9 cellular contexts compared by ENCODE assay signal in genomic region chrX:153974003-153974725, GRCh38. TPM values are rescaled to one million over a fixed set of nuclear protein-coding genes. Genes with fewer than 3 reads are reported as not detected.
DNase-seq lines count a peak whose midpoint lies in the region; ATAC-seq, FAIRE-seq and TF ChIP-seq lines count a peak whose summit lies in the region.
"Had no signal": no experiment of that assay in that cellular context is flagged by ENCODE, and none has a peak within 500 bp of the region (broad histone marks: within the 10 kb centered on the region; RNA-seq: fewer than 3 reads in every experiment).

No MANE protein-coding gene starts in this region.

- no TSS peak for BruUV-seq in GM12878 (replicated peaks; lab: Mats Ljungman, UMichigan)

- no peak for TF ChIP-seq EP300 in GM12878 (IDR thresholded peaks at IDR 0.05; ENCODE audit: borderline replicate concordance in 1 of 2, control insufficient read depth in 1 of 2, low read depth in 2 of 2, low read length in 2 of 2)

- CTCF ChIA-PET in GM12878 (lab: Yijun Ruan, JAX): interaction anchor here (0.6 to 1.5 kb wide), 3 partner anchors 29 to 78 kb away, joined by 3 read pairs; no protein-coding TSS in a partner anchor

- RAD21 ChIA-PET in GM12878 (lab: Charles Lee; ENCODE audit: unreplicated experiment): interaction anchor here (0.6 to 2.2 kb wide), 6 partner anchors 30 to 202 kb away, joined by 3 to 11 read pairs (median 5); no protein-coding TSS in a partner anchor

- peak overlapping the region; percentile 15; the same call in 1 of the 2 replicates for H2AFZ ChIP-seq in GM12878 (ENCODE audit: control insufficient read depth, low read depth, low read length)

- DNase-seq in stimulated activated CD4-positive, alpha-beta T cell treated with anti-CD3 and anti-CD28 coated beads, Interleukin-15, amount 100 ng/mL, for 24 hours: peak; percentile 23
- DNase-seq in stimulated activated CD4-positive, alpha-beta T cell treated with anti-CD3 and anti-CD28 coated beads, Interleukin-4, amount 100 ng/mL, for 1 hour: no peak
- no peak for DNase-seq in GM12878 (ENCODE audit: low read depth, low spot score)
- no peak for DNase-seq in DMS153 treated with DMSO at 0.1 percent for 48 hours (lab: John Stamatoyannopoulos, UW; ENCODE audit: unreplicated experiment)
- no peak for DNase-seq in DMS53 treated with DMSO at 0.1 percent for 48 hours (lab: John Stamatoyannopoulos, UW; ENCODE audit: unreplicated experiment)
- DNase-seq in iPS-NIHi7 (ENCODE audit: extremely low spot score): no peak

- H3K4me3 ChIP-seq in GM12878 (peak overlapping the region; percentile 74; the same call in 1 of the 2 replicates), mucosa of stomach (ENCODE audit: low read length) (no peak overlapping the region)

- FAIRE-seq in GM12878 (lab: Jason Lieb, UNC): no peak
- FAIRE-seq: bronchial epithelial cell had no signal

- H3K4me1 ChIP-seq in GM12878 (ENCODE audit: control insufficient read depth, insufficient read depth, low read length): peaks cover 10% of the 10 kb centered on the region
- peaks cover 22% of the 10 kb centered on the region for H3K4me1 ChIP-seq in mucosa of stomach (ENCODE audit: control insufficient read depth, insufficient read depth, low read length)

- H3K4me2 ChIP-seq in GM12878 (ENCODE audit: control insufficient read depth, insufficient read depth): peak overlapping the region; percentile 89

- H3K9ac ChIP-seq in GM12878 (ENCODE audit: control insufficient read depth, insufficient read depth, low read length) (peak overlapping the region; percentile 96), mucosa of stomach (ENCODE audit: low read length) (peak overlapping the region; percentile 76)

- ATAC-seq in GM12878: no peak
- no peak for ATAC-seq in GM18517 (IDR thresholded peaks at IDR 0.05; ENCODE audit: unreplicated experiment)

- whole genome bisulfite sequencing in GM12878 (ENCODE audit: insufficient coverage, insufficient replicate concordance, low lambda C conversion rate, missing lambda C conversion rate): 82% methylated on average over 14 of the region's 14 CpGs

- in situ Hi-C loops in GM12878 (cut with MboI): no loop called here

- H3K9me3 ChIP-seq in GM12878 (replicated peaks; ENCODE audit: control insufficient read depth, insufficient read depth, low read length): no peaks in the 10 kb centered on the region
- H3K9me3 ChIP-seq in mucosa of stomach (ENCODE audit: control insufficient read depth, low read length): no peaks in the 10 kb centered on the region

- no peak for TF ChIP-seq RAD21 in GM12878 (IDR thresholded peaks at IDR 0.05; ENCODE audit: insufficient read depth, low read depth, low read length)

- no peak for TF ChIP-seq CTCF in GM12878 (IDR thresholded peaks at IDR 0.05 in 2 of 3, conservative IDR thresholded peaks at IDR 0.05 in 1 of 3; ENCODE audit: control insufficient read depth in 2 of 3, extremely low read depth in 1 of 3, insufficient read depth in 1 of 3, low read depth in 3 of 3, low read length in 3 of 3)

- TF ChIP-seq POLR2A in GM12878 (IDR thresholded peaks at IDR 0.05; ENCODE audit: low read depth, low read length): no peak

- POLR2A ChIA-PET in GM12878 (lab: Charles Lee): interaction anchor here (0.7 to 2.7 kb wide), 7 partner anchors 11 to 67 kb away, joined by 3 to 11 read pairs (median 4); no protein-coding TSS in a partner anchor

- no peaks in the 10 kb centered on the region; a peak in 1 of 4 replicates for H3K36me3 ChIP-seq in GM12878 (ENCODE audit: control insufficient read depth in 2 of 2, insufficient read depth in 2 of 2, low read length in 1 of 2)
- no peaks in the 10 kb centered on the region for H3K36me3 ChIP-seq in mucosa of stomach (ENCODE audit: control insufficient read depth, insufficient read depth, low read length)

- H3K27me3 ChIP-seq in GM12878 (replicated peaks in 1 of 2; ENCODE audit: control insufficient read depth in 2 of 2, insufficient read depth in 2 of 2, low read length in 1 of 2): no peaks in the 10 kb centered on the region
- H3K27me3 ChIP-seq in mucosa of stomach (ENCODE audit: control insufficient read depth, insufficient read depth, low read length): no peaks in the 10 kb centered on the region

- peak overlapping the region; percentile 99 for H3K27ac ChIP-seq in GM12878 (ENCODE audit: control insufficient read depth, insufficient read depth)

- SMC1A ChIA-PET in GM12878 (lab: Charles Lee; ENCODE audit: uncharacterized antibody, unreplicated experiment): interaction anchor here (0.7 to 1.9 kb wide), 3 partner anchors 29 to 98 kb away, joined by 3 to 5 read pairs (median 5); no protein-coding TSS in a partner anchor

- intact Hi-C loops in GM12878 (cut with micrococcal nuclease; ENCODE audit: unreplicated experiment): loop anchor here (5.0 kb wide), 1 partner anchor 123 kb away; the partner anchor contains the start of gene MECP2

- H3K79me2 ChIP-seq in GM12878 (ENCODE audit: control insufficient read depth, insufficient read depth, low read length): peaks cover 36% of the 10 kb centered on the region

- H4K20me1 ChIP-seq in GM12878 (ENCODE audit: control insufficient read depth, insufficient read depth): no peaks in the 10 kb centered on the region

RNA-seq across cellular contexts. Expression of gene TMEM187, which starts 1.6 kb away (rescaled TPM):
- total RNA-seq in GM12878 (2013; cell fraction: nucleolus; rRNA removed): 2.9 and 4.2 TPM in 2 replicates
- total RNA-seq in GM12878 (2014; rRNA removed) (5.0 and 8.5 TPM in 2 replicates), GM12878 (2014; rRNA removed; fragmentation: Illumina TruSeq; extraction: Trizol) (1.6 and 1.7 TPM in 2 replicates), GM12878 (2021) (6.1 and 6.3 TPM in 2 replicates)
- polyA plus RNA-seq in GM12878 (2011; ENCODE audit: low read depth): 1.3 TPM
- polyA plus RNA-seq in GM12878 (2011; rRNA removed) (3.0 and 4.2 TPM in 2 replicates), GM12878 (2014; fragmentation: Illumina TruSeq; extraction: Trizol) (0.36 and 0.88 TPM in 2 replicates), GM12878 (2014; fragmentation: Nextera tagmentation; extraction: Ambion mirVana) (under 1 TPM; 0.45 to 0.99 TPM), GM12878 (2014; rRNA removed) (5.6 and 7.0 TPM in 2 replicates), GM12878 (2016; fragmentation: Nextera tagmentation; extraction: Ambion mirVana) (1 to 10 TPM; 4.0 to 4.8 TPM)
- 9.1 and 11.2 TPM in 2 replicates for polyA plus RNA-seq in GM12878 (2011; cell fraction: cytosol; rRNA removed)
- 4.7 and 5.0 TPM in 2 replicates for polyA plus RNA-seq in GM12878 (2011; cell fraction: nucleus; rRNA removed)
- 5.0 and 5.4 TPM in 2 replicates for polyA plus RNA-seq in GM12878 (2012)
- 3.2 and 6.9 TPM in 2 replicates for polyA minus RNA-seq in GM12878 (2011; rRNA and poly(A)+ RNA removed)
- polyA minus RNA-seq in GM12878 (2011; cell fraction: cytosol; rRNA and poly(A)+ RNA removed): 0.94 and 2.7 TPM in 2 replicates
- polyA minus RNA-seq in GM12878 (2011; cell fraction: nucleus; rRNA and poly(A)+ RNA removed): 3.0 and 3.4 TPM in 2 replicates

RNA-seq across cellular contexts. Expression of gene HCFC1, which starts 2.5 kb away (rescaled TPM):
- total RNA-seq in GM12878 (2013; cell fraction: nucleolus; rRNA removed): 24.5 and 28.7 TPM in 2 replicates
- 18.8 and 25.5 TPM in 2 replicates for total RNA-seq in GM12878 (2014; rRNA removed)
- 8.8 and 10.6 TPM in 2 replicates for total RNA-seq in GM12878 (2014; rRNA removed; fragmentation: Illumina TruSeq; extraction: Trizol)
- 86.1 and 92.7 TPM in 2 replicates for total RNA-seq in GM12878 (2021)
- polyA plus RNA-seq in GM12878 (2011; ENCODE audit: low read depth): 14.7 TPM
- polyA plus RNA-seq in GM12878 (2011; rRNA removed): 2.3 and 4.1 TPM in 2 replicates
- 11.0 and 15.4 TPM in 2 replicates for polyA plus RNA-seq in GM12878 (2011; cell fraction: cytosol; rRNA removed)
- polyA plus RNA-seq in GM12878 (2011; cell fraction: nucleus; rRNA removed): 29.9 and 55.9 TPM in 2 replicates
- 25.7 and 35.7 TPM in 2 replicates for polyA plus RNA-seq in GM12878 (2012)
- 7.4 and 21.5 TPM in 2 replicates for polyA plus RNA-seq in GM12878 (2014; fragmentation: Illumina TruSeq; extraction: Trizol)
- polyA plus RNA-seq in GM12878 (2014; fragmentation: Nextera tagmentation; extraction: Ambion mirVana): 1 to 10 TPM; 3.9 to 7.6 TPM
- 32.0 and 45.1 TPM in 2 replicates for polyA plus RNA-seq in GM12878 (2014; rRNA removed)
- 10 to 100 TPM; 39.3 to 39.8 TPM for polyA plus RNA-seq in GM12878 (2016; fragmentation: Nextera tagmentation; extraction: Ambion mirVana)
- 4.8 and 11.2 TPM in 2 replicates for polyA minus RNA-seq in GM12878 (2011; rRNA and poly(A)+ RNA removed)
- polyA minus RNA-seq in GM12878 (2011; cell fraction: cytosol; rRNA and poly(A)+ RNA removed): 28.6 and 29.6 TPM in 2 replicates
- polyA minus RNA-seq in GM12878 (2011; cell fraction: nucleus; rRNA and poly(A)+ RNA removed): 9.9 and 19.6 TPM in 2 replicates

RNA-seq across cellular contexts. Expression of gene RENBP, which starts 29.7 kb away (rescaled TPM):
- total RNA-seq in GM12878 (2013; cell fraction: nucleolus; rRNA removed): 8.3 and 9.0 TPM in 2 replicates
- total RNA-seq in GM12878 (2014; rRNA removed) (2.1 and 2.2 TPM in 2 replicates), GM12878 (2014; rRNA removed; fragmentation: Illumina TruSeq; extraction: Trizol) (1.6 and 1.8 TPM in 2 replicates), GM12878 (2021) (4.9 and 6.8 TPM in 2 replicates)
- 3.9 TPM for polyA plus RNA-seq in GM12878 (2011; ENCODE audit: low read depth)
- polyA plus RNA-seq in GM12878 (2011; rRNA removed) (1.1 and 1.6 TPM in 2 replicates), GM12878 (2014; fragmentation: Illumina TruSeq; extraction: Trizol) (0.19 and 1.3 TPM in 2 replicates), GM12878 (2014; fragmentation: Nextera tagmentation; extraction: Ambion mirVana) (not detected), GM12878 (2014; rRNA removed) (4.0 and 4.5 TPM in 2 replicates), GM12878 (2016; fragmentation: Nextera tagmentation; extraction: Ambion mirVana) (under 1 TPM in 1 of 2 experiments, not detected in 1; 0.36 TPM)
- 2.1 and 2.3 TPM in 2 replicates for polyA plus RNA-seq in GM12878 (2011; cell fraction: cytosol; rRNA removed)
- polyA plus RNA-seq in GM12878 (2011; cell fraction: nucleus; rRNA removed): 4.1 and 6.0 TPM in 2 replicates
- polyA plus RNA-seq in GM12878 (2012): 7.1 and 8.3 TPM in 2 replicates
- polyA minus RNA-seq in GM12878 (2011; rRNA and poly(A)+ RNA removed): 0.44 and 2.3 TPM in 2 replicates
- polyA minus RNA-seq in GM12878 (2011; cell fraction: cytosol; rRNA and poly(A)+ RNA removed): 0.83 TPM in 1 of 2 replicates, not detected in the other
- polyA minus RNA-seq in GM12878 (2011; cell fraction: nucleus; rRNA and poly(A)+ RNA removed): 0.96 and 2.1 TPM in 2 replicates

RNA-seq across cellular contexts. Expression of gene NAA10, which starts 39.3 kb away (rescaled TPM):
- 17.5 and 20.3 TPM in 2 replicates for total RNA-seq in GM12878 (2013; cell fraction: nucleolus; rRNA removed)
- total RNA-seq in GM12878 (2014; rRNA removed) (82.6 and 100 TPM in 2 replicates), GM12878 (2014; rRNA removed; fragmentation: Illumina TruSeq; extraction: Trizol) (59.6 and 69.5 TPM in 2 replicates), GM12878 (2021) (113 and 123 TPM in 2 replicates)
- polyA plus RNA-seq in GM12878 (2011; ENCODE audit: low read depth): 40.6 TPM
- polyA plus RNA-seq in GM12878 (2011; rRNA removed) (25.4 and 45.1 TPM in 2 replicates), GM12878 (2014; fragmentation: Illumina TruSeq; extraction: Trizol) (88.7 and 97.7 TPM in 2 replicates), GM12878 (2014; fragmentation: Nextera tagmentation; extraction: Ambion mirVana) (10 to 100 TPM in 1 of 2 experiments, 1 to 10 TPM in 1; 7.9 to 26.6 TPM), GM12878 (2014; rRNA removed) (158 TPM in 2 replicates), GM12878 (2016; fragmentation: Nextera tagmentation; extraction: Ambion mirVana) (100 to 1,000 TPM; 209 to 212 TPM)
- 77.8 and 104 TPM in 2 replicates for polyA plus RNA-seq in GM12878 (2011; cell fraction: cytosol; rRNA removed)
- polyA plus RNA-seq in GM12878 (2011; cell fraction: nucleus; rRNA removed): 54.2 and 67.6 TPM in 2 replicates
- 64.3 and 68.0 TPM in 2 replicates for polyA plus RNA-seq in GM12878 (2012)
- polyA minus RNA-seq in GM12878 (2011; rRNA and poly(A)+ RNA removed): 31.8 and 50.4 TPM in 2 replicates
- 17.2 and 25.0 TPM in 2 replicates for polyA minus RNA-seq in GM12878 (2011; cell fraction: cytosol; rRNA and poly(A)+ RNA removed)
- polyA minus RNA-seq in GM12878 (2011; cell fraction: nucleus; rRNA and poly(A)+ RNA removed): 13.3 and 24.4 TPM in 2 replicates

RNA-seq across cellular contexts. Expression of gene IRAK1, which starts 45.5 kb away (rescaled TPM):
- 44.0 and 54.1 TPM in 2 replicates for total RNA-seq in GM12878 (2013; cell fraction: nucleolus; rRNA removed)
- 63.2 and 77.8 TPM in 2 replicates for total RNA-seq in GM12878 (2014; rRNA removed)
- total RNA-seq in GM12878 (2014; rRNA removed; fragmentation: Illumina TruSeq; extraction: Trizol): 37.6 and 42.3 TPM in 2 replicates
- 106 and 136 TPM in 2 replicates for total RNA-seq in GM12878 (2021)
- polyA plus RNA-seq in GM12878 (2011; ENCODE audit: low read depth): 21.6 TPM
- 19.0 and 27.8 TPM in 2 replicates for polyA plus RNA-seq in GM12878 (2011; rRNA removed)
- polyA plus RNA-seq in GM12878 (2011; cell fraction: cytosol; rRNA removed): 29.6 and 55.4 TPM in 2 replicates
- 65.0 and 102 TPM in 2 replicates for polyA plus RNA-seq in GM12878 (2011; cell fraction: nucleus; rRNA removed)
- polyA plus RNA-seq in GM12878 (2012): 45.7 and 78.8 TPM in 2 replicates
- 9.4 and 32.7 TPM in 2 replicates for polyA plus RNA-seq in GM12878 (2014; fragmentation: Illumina TruSeq; extraction: Trizol)
- polyA plus RNA-seq in GM12878 (2014; fragmentation: Nextera tagmentation; extraction: Ambion mirVana): 10 to 100 TPM in 1 of 2 experiments, 1 to 10 TPM in 1; 4.2 to 15.1 TPM
- polyA plus RNA-seq in GM12878 (2014; rRNA removed): 89.9 and 107 TPM in 2 replicates
- 10 to 100 TPM; 36.8 to 82.4 TPM for polyA plus RNA-seq in GM12878 (2016; fragmentation: Nextera tagmentation; extraction: Ambion mirVana)
- 22.2 and 50.5 TPM in 2 replicates for polyA minus RNA-seq in GM12878 (2011; rRNA and poly(A)+ RNA removed)
- 36.8 TPM in 2 replicates for polyA minus RNA-seq in GM12878 (2011; cell fraction: cytosol; rRNA and poly(A)+ RNA removed)
- polyA minus RNA-seq in GM12878 (2011; cell fraction: nucleus; rRNA and poly(A)+ RNA removed): 25.1 and 44.2 TPM in 2 replicates
